Comparison of ENCODE assay signal across 19 cellular contexts in the genomic region with DNA sequence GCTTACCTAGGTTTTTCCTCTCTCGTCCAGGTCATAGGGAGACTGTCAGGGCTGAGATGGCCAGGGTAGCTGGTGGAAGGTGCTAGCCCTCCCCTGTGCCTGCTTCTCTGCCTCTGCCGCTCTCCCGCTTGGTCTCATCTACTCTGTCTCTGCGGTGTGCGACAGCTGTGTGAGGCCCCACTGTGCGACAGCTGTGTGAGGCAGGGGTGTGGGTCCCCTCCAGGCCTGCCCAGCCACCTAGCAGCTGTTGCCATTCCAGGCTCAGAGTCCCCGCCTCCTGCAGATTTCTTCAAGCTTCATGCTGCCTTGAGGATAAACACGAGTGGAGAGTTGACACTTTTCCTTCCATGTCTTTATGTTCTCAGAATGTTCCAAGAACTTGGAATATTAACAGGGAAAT. TPM values are rescaled to one million over a fixed set of nuclear protein-coding genes. Genes with fewer than 3 reads are reported as not detected.
DNase-seq lines count a peak whose midpoint lies in the region; ATAC-seq and TF ChIP-seq lines count a peak whose summit lies in the region.
"Had no signal": no experiment of that assay in that cellular context is flagged by ENCODE, and none has a peak within 500 bp of the region (broad histone marks: within the 10 kb centered on the region; RNA-seq: fewer than 3 reads in every experiment).

No MANE protein-coding gene starts in this region.

- H2AK5ac ChIP-seq in mesenchymal stem cell (ENCODE audit: low read length, severe bottlenecking): no peak overlapping the region

- H3K36me3 ChIP-seq in GM23338 (ENCODE audit: insufficient read depth) (no peaks in the 10 kb centered on the region), hepatocyte (replicated peaks; ENCODE audit: insufficient read depth, low read depth) (no peaks in the 10 kb centered on the region), mesenchymal stem cell (ENCODE audit: control insufficient read depth in 1 of 2, insufficient read depth in 2 of 2, low read depth in 1 of 2, low read length in 2 of 2) (peaks cover 19 to 38% of the 10 kb centered on the region in 2 experiments)

- H3K4me3 Mint-ChIP-seq in GM23338 (no peak overlapping the region), osteocyte (ENCODE audit: unreplicated experiment) (no peak overlapping the region)

- peaks cover 3% of the 10 kb centered on the region for H3K27me3 Mint-ChIP-seq in GM23338 (ENCODE audit: insufficient read depth, low read depth, poor library complexity)
- no peaks in the 10 kb centered on the region for H3K27me3 Mint-ChIP-seq in osteocyte (ENCODE audit: unreplicated experiment)

- H3K27me3 ChIP-seq in GM23338 (ENCODE audit: insufficient read depth) (no peaks in the 10 kb centered on the region), hepatocyte (no peaks in the 10 kb centered on the region), mesenchymal stem cell (ENCODE audit: control insufficient read depth in 1 of 2, insufficient read depth in 1 of 2, low read length in 2 of 2) (no peaks in the 10 kb centered on the region)

- H3K27ac Mint-ChIP-seq in GM23338 (no peak overlapping the region), osteocyte (ENCODE audit: unreplicated experiment) (peak overlapping the region; percentile 56)

- no peak overlapping the region for H3K27ac ChIP-seq in GM23338 (ENCODE audit: low read depth)
- peak overlapping the region; percentile 25 for H3K27ac ChIP-seq in hepatocyte
- H3K27ac ChIP-seq in mesenchymal stem cell (ENCODE audit: low read length, poor library complexity, severe bottlenecking): no peak overlapping the region
- H3K27ac ChIP-seq: PC-9, RWPE1 had no signal

- no peak overlapping the region for H3K14ac ChIP-seq in mesenchymal stem cell (ENCODE audit: low read length in 2 of 2)

- WGBS in hepatocyte (ENCODE audit: low lambda C conversion rate, missing lambda C conversion rate): 94% methylated on average over 8 of the region's 8 CpGs
- WGBS in mesenchymal stem cell: 98% methylated on average over 6 of the region's 8 CpGs

- H3K4me2 ChIP-seq in GM23338 (no peak overlapping the region), hepatocyte (peak overlapping the region; percentile 60), mesenchymal stem cell (ENCODE audit: low read length, poor library complexity, severe bottlenecking) (no peak overlapping the region)
- H3K4me2 ChIP-seq: PC-9 had no signal

- no peaks in the 10 kb centered on the region for H3F3A ChIP-seq in GM23338 (replicated peaks; ENCODE audit: low read depth)

- no peak overlapping the region for H3K18ac ChIP-seq in mesenchymal stem cell (ENCODE audit: low read depth in 1 of 2, low read length in 2 of 2)

- peaks cover 64% of the 10 kb centered on the region for H4K20me1 ChIP-seq in GM23338 (replicated peaks; ENCODE audit: insufficient read depth)
- peaks cover 67% of the 10 kb centered on the region for H4K20me1 ChIP-seq in hepatocyte (ENCODE audit: insufficient read depth, poor library complexity, severe bottlenecking)

- no peak overlapping the region for H3K4me3 ChIP-seq in GM23338
- H3K4me3 ChIP-seq in hepatocyte: no peak overlapping the region
- no peak overlapping the region for H3K4me3 ChIP-seq in mesenchymal stem cell (ENCODE audit: insufficient read depth in 1 of 2, low read depth in 1 of 2, low read length in 2 of 2)
- H3K4me3 ChIP-seq: PC-9 had no signal

- H2BK120ac ChIP-seq in mesenchymal stem cell (ENCODE audit: low read depth, low read length): no peak overlapping the region

- H3K9ac ChIP-seq in mesenchymal stem cell (ENCODE audit: low read length): no peak overlapping the region

- no peaks in the 10 kb centered on the region for H3K9me3 Mint-ChIP-seq in GM23338
- H3K9me3 Mint-ChIP-seq in osteocyte (ENCODE audit: unreplicated experiment): peaks cover 8% of the 10 kb centered on the region

- H3K36me3 Mint-ChIP-seq in GM23338 (ENCODE audit: low read depth): peaks cover 16% of the 10 kb centered on the region
- H3K36me3 Mint-ChIP-seq in osteocyte (ENCODE audit: unreplicated experiment): peaks cover 27% of the 10 kb centered on the region

- H3K4me1 Mint-ChIP-seq in GM23338: peaks cover 16% of the 10 kb centered on the region
- peaks cover 25% of the 10 kb centered on the region for H3K4me1 Mint-ChIP-seq in osteocyte (ENCODE audit: unreplicated experiment)

- no peak overlapping the region for H3K4ac ChIP-seq in mesenchymal stem cell (ENCODE audit: low read depth in 1 of 2, low read length in 2 of 2)

- H2BK15ac ChIP-seq in mesenchymal stem cell (ENCODE audit: low read depth, poor library complexity, severe bottlenecking): no peak overlapping the region

- no peak overlapping the region for H3K23ac ChIP-seq in mesenchymal stem cell (ENCODE audit: low read length in 2 of 2)

- H3K4me1 ChIP-seq in GM23338 (ENCODE audit: insufficient read depth): peaks cover 14% of the 10 kb centered on the region
- H3K4me1 ChIP-seq in hepatocyte (ENCODE audit: insufficient read depth): peaks cover 18% of the 10 kb centered on the region
- peaks cover 10% of the 10 kb centered on the region for H3K4me1 ChIP-seq in mesenchymal stem cell (ENCODE audit: control insufficient read depth, insufficient read depth, low read depth, low read length)

- H3K9me2 ChIP-seq in GM23338 (ENCODE audit: insufficient read depth): no peaks in the 10 kb centered on the region
- H3K9me2 ChIP-seq in hepatocyte (replicated peaks; ENCODE audit: insufficient read depth): no peaks in the 10 kb centered on the region

- no peak overlapping the region for H4K91ac ChIP-seq in mesenchymal stem cell (ENCODE audit: low read length)

- no peak overlapping the region for H2BK12ac ChIP-seq in mesenchymal stem cell (ENCODE audit: low read length in 2 of 2)

- H3K9me3 ChIP-seq in hepatocyte (ENCODE audit: low read depth) (no peaks in the 10 kb centered on the region), mesenchymal stem cell (ENCODE audit: control insufficient read depth, low read length) (no peaks in the 10 kb centered on the region)

- no peak for TF ChIP-seq CTCF in GM23338 (conservative IDR thresholded peaks at IDR 0.05; ENCODE audit: low read depth in 2 of 2)
- no peak for TF ChIP-seq CTCF in hepatocyte (IDR thresholded peaks at IDR 0.05; ENCODE audit: poor library complexity)
- no peak for TF ChIP-seq CTCF in osteocyte (IDR thresholded peaks at IDR 0.05)

- H2BK5ac ChIP-seq in mesenchymal stem cell (ENCODE audit: low read depth, low read length, poor library complexity, severe bottlenecking): no peak overlapping the region

- H2AFZ ChIP-seq in GM23338: no peak overlapping the region
- no peak overlapping the region for H2AFZ ChIP-seq in hepatocyte
- no peak overlapping the region for H2AFZ ChIP-seq in mesenchymal stem cell (ENCODE audit: low read depth, low read length)
- H2AFZ ChIP-seq: PC-9 had no signal

- DNase-seq in GM23338 (ENCODE audit: low spot score): no peak
- peak; percentile 76 for DNase-seq in NCI-H2171 treated with DMSO at 0.1 percent for 48 hours (lab: John Stamatoyannopoulos, UW)
- DNase-seq in hepatocyte (ENCODE audit: low spot score): no peak
- DNase-seq in osteocyte (ENCODE audit: extremely low spot score, unreplicated experiment): no peak
- no peak for DNase-seq in A172 (ENCODE audit: low spot score)
- no peak for DNase-seq in mesenchymal stem cell
- DNase-seq in activated gamma-delta T cell treated with Interleukin-2 at 50 U/mL for 16 hours: no peak
- DNase-seq in cerebellar cortex (ENCODE audit: low spot score): no peak
- DNase-seq: C1 segment of cervical spinal cord, DMS79 treated with DMSO at 0.1 percent for 48 hours, KG1, MV-4-11, NCI-H1417, NCI-H187 treated with DMSO at 0.1 percent for 48 hours, NCI-H446, NCI-H774 had no signal

- no peak overlapping the region for H4K8ac ChIP-seq in mesenchymal stem cell (ENCODE audit: low read length)

- H3K79me2 ChIP-seq in GM23338 (replicated peaks; ENCODE audit: insufficient read depth): peaks cover 100% of the 10 kb centered on the region
- peaks cover 96% of the 10 kb centered on the region for H3K79me2 ChIP-seq in hepatocyte

- H3K79me1 ChIP-seq in mesenchymal stem cell (replicated peaks; ENCODE audit: low read length, poor library complexity, severe bottlenecking): peaks cover 36% of the 10 kb centered on the region

- ATAC-seq in GM23338: peak; percentile 24; the same call in 1 of the 3 replicates
- ATAC-seq: HepG2 had no signal

TF ChIP-seq in GM23338, 12 proteins besides CTCF, POLR2A, EP300 and RAD21:
- TF ChIP-seq POLR2AphosphoS5 (IDR thresholded peaks at IDR 0.05; ENCODE audit: low read depth): no peak
- TF ChIP-seq CREB1 (CRISPR knock-in tag; IDR thresholded peaks at IDR 0.05; ENCODE audit: low read depth): no peak
- TF ChIP-seq EZH2phosphoT487 (IDR thresholded peaks at IDR 0.05; ENCODE audit: unreplicated experiment): no peak
- TF ChIP-seq ZNF331 (CRISPR knock-in tag; IDR thresholded peaks at IDR 0.05; ENCODE audit: low read depth): no peak
- TF ChIP-seq EZH2 (IDR thresholded peaks at IDR 0.05; ENCODE audit: low read depth, unreplicated experiment): no peak
- TF ChIP-seq NANOG (IDR thresholded peaks at IDR 0.05; ENCODE audit: borderline replicate concordance): no peak
- TF ChIP-seq ZNF114 (CRISPR knock-in tag; IDR thresholded peaks at IDR 0.05): no peak
- TF ChIP-seq JUNB (IDR thresholded peaks at IDR 0.05; ENCODE audit: unreplicated experiment): no peak

RNA-seq across cellular contexts. Expression of a gene that starts 53.0 kb away (rescaled TPM):
- total RNA-seq in GM23338 (2014; rRNA removed; shearing (Covaris generic)): 51.0 and 58.9 TPM in 2 replicates
- 22.4 and 23.6 TPM in 2 replicates for polyA plus RNA-seq in GM23338 (2016; fragmentation: Nextera tagmentation; extraction: Ambion mirVana)
- total RNA-seq in hepatocyte: 46.8 and 49.5 TPM in 2 replicates
- 30.1 and 35.4 TPM in 2 replicates for polyA plus RNA-seq in hepatocyte
- total RNA-seq in osteocyte: 119 and 125 TPM in 2 replicates
- 18.7 and 26.9 TPM in 2 replicates for total RNA-seq in A172 (2014; rRNA removed; shearing (Covaris generic))
- polyA plus RNA-seq in mesenchymal stem cell (2013, experiment 1 of 2): 22.3 TPM
- 22.1 TPM for polyA plus RNA-seq in mesenchymal stem cell (2013, experiment 2 of 2)
